Comparison of ENCODE assay signal across 24 cellular contexts in the genomic region with DNA sequence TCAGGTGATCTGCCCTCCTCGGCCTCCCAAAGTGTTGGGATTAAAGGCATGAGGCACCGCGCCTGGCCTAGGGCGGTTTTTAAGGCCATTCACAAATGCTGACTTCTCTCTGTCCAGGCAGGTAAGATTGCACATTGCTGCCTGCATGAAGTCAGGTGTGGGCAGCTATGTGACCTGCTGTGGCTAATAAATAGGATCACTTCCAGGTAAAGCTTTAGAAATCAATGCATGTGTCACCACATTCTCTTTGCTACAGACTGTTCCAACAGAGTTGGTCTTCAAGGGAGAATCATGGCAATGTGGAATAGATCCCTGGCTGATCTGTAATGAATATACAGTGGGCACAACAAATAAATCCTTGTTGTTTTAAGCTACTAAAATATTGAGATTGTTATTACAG.
DNase-seq lines count a peak whose midpoint lies in the region; ATAC-seq, FAIRE-seq and TF ChIP-seq lines count a peak whose summit lies in the region.
"Had no signal": no experiment of that assay in that cellular context is flagged by ENCODE, and none has a peak within 500 bp of the region (broad histone marks: within the 10 kb centered on the region; RNA-seq: fewer than 3 reads in every experiment).

No MANE protein-coding gene starts in this region.

- H3K4me3 ChIP-seq in mammary epithelial cell (replicated peaks in 1 of 3; ENCODE audit: insufficient read depth in 1 of 3, low read depth in 2 of 3, low read length in 3 of 3) (no peak overlapping the region), breast epithelium (no peak overlapping the region), neural cell (ENCODE audit: low read length) (no peak overlapping the region)
- H3K4me3 ChIP-seq: BLaER1, GM23248 had no signal

- TF ChIP-seq EP300 in neural cell (conservative IDR thresholded peaks at IDR 0.05; ENCODE audit: poor library complexity, severe bottlenecking), result no peak

- H3K9me3 ChIP-seq in mammary epithelial cell (replicated peaks; ENCODE audit: insufficient read depth, low read length), result no peaks in the 10 kb centered on the region
- H3K9me3 ChIP-seq in breast epithelium, result no peaks in the 10 kb centered on the region
- H3K9me3 ChIP-seq in neural cell (ENCODE audit: low read length), result no peaks in the 10 kb centered on the region
- H3K9me3 ChIP-seq: Caco-2 had no signal

- WGBS in mammary epithelial cell (ENCODE audit: low coverage, missing lambda C conversion rate), result 61% methylated on average over 4 of the region's 4 CpGs

- H3K36me3 ChIP-seq in mammary epithelial cell (ENCODE audit: insufficient read depth, low read length), result no peaks in the 10 kb centered on the region
- H3K36me3 ChIP-seq in breast epithelium, result no peaks in the 10 kb centered on the region
- H3K36me3 ChIP-seq in neural cell (ENCODE audit: insufficient read depth, low read length), result no peaks in the 10 kb centered on the region
- H3K36me3 ChIP-seq: BLaER1 had no signal

- H3K27me3 ChIP-seq in mammary epithelial cell (ENCODE audit: insufficient read depth, low read length), result no peaks in the 10 kb centered on the region
- no peaks in the 10 kb centered on the region for H3K27me3 ChIP-seq in breast epithelium
- no peaks in the 10 kb centered on the region for H3K27me3 ChIP-seq in neural cell (ENCODE audit: insufficient read depth, low read depth, low read length)
- H3K27me3 ChIP-seq: BLaER1 had no signal

- TF ChIP-seq CTCF in mammary epithelial cell (conservative IDR thresholded peaks at IDR 0.05 in 1 of 2, IDR thresholded peaks at IDR 0.05 in 1 of 2; ENCODE audit: extremely low read depth in 1 of 2, insufficient read depth in 1 of 2, low read depth in 1 of 2, low read length in 2 of 2) (no peak), breast epithelium (IDR thresholded peaks at IDR 0.05) (no peak), neural cell (IDR thresholded peaks at IDR 0.05; ENCODE audit: poor library complexity, severe bottlenecking) (no peak)

- no TSS peak for BruUV-seq in mammary epithelial cell (replicated peaks; lab: Mats Ljungman, UMichigan)

- CTCF ChIA-PET in mammary epithelial cell (lab: Charles Lee; ENCODE audit: low non-redundant PET), result no interaction called here

- H3K9me2 ChIP-seq in neural cell (ENCODE audit: insufficient read depth, low read length), result no peaks in the 10 kb centered on the region

- H3K9ac ChIP-seq in mammary epithelial cell (ENCODE audit: insufficient read depth, low read length), result no peak overlapping the region
- no peak overlapping the region for H3K9ac ChIP-seq in neural cell (ENCODE audit: low read length)
- H3K9ac ChIP-seq: BLaER1, GM23248 had no signal

- in situ Hi-C loops in mammary epithelial cell (cut with MboI; ENCODE audit: low sequenced_read_pairs in 2 of 2), result no loop called here

- ATAC-seq in esophagus mucosa (peak; percentile 48), GM18517 (IDR thresholded peaks at IDR 0.05; ENCODE audit: unreplicated experiment) (no peak)
- ATAC-seq: CD8-positive, alpha-beta T cell had no signal

- TF ChIP-seq POLR2A in breast epithelium (IDR thresholded peaks at IDR 0.05), result no peak

- no peak overlapping the region for H3K27ac ChIP-seq in mammary epithelial cell (ENCODE audit: insufficient read depth, low read depth, low read length)
- H3K27ac ChIP-seq in breast epithelium, result no peak overlapping the region
- H3K27ac ChIP-seq in neural cell (ENCODE audit: low read length), result no peak overlapping the region
- H3K27ac ChIP-seq: 22Rv1, BLaER1, C4-2B, GM23248 had no signal

- no peak for TF ChIP-seq RAD21 in neural cell (conservative IDR thresholded peaks at IDR 0.05)

- H3F3A ChIP-seq in neural cell (ENCODE audit: insufficient read depth, low read length, poor library complexity, severe bottlenecking), result no peaks in the 10 kb centered on the region

- dilution Hi-C loops in mammary epithelial cell (cut with HindIII; ENCODE audit: low sequenced_read_pairs), result no loop called here

- H3K4me1 ChIP-seq in mammary epithelial cell (ENCODE audit: insufficient read depth, low read length), result no peaks in the 10 kb centered on the region
- H3K4me1 ChIP-seq in breast epithelium, result no peaks in the 10 kb centered on the region
- H3K4me1 ChIP-seq: BLaER1, Caco-2 had no signal

- H3K4me2 ChIP-seq in mammary epithelial cell (ENCODE audit: insufficient read depth, low read depth, low read length) (no peak overlapping the region), neural cell (ENCODE audit: low read length) (no peak overlapping the region)
- H3K4me2 ChIP-seq: BLaER1 had no signal

- intact Hi-C loops in mammary epithelial cell (cut with micrococcal nuclease), result no loop called here
- intact Hi-C loops in breast epithelium (cut with DNase I; ENCODE audit: low total_unique reads), result no loop called here

- FAIRE-seq in urothelium cell line (lab: Jason Lieb, UNC), result peak; percentile 97
- FAIRE-seq: A204.1, G401.6, GM12892, GM19239, H1 had no signal

- no peaks in the 10 kb centered on the region for H4K20me1 ChIP-seq in mammary epithelial cell (ENCODE audit: insufficient read depth, low read length)
- H4K20me1 ChIP-seq in neural cell (ENCODE audit: insufficient read depth), result no peaks in the 10 kb centered on the region
- H4K20me1 ChIP-seq: BLaER1 had no signal

- H3K79me2 ChIP-seq in mammary epithelial cell (ENCODE audit: insufficient read depth, low read length) (no peaks in the 10 kb centered on the region), neural cell (replicated peaks; ENCODE audit: insufficient read depth, low read length) (no peaks in the 10 kb centered on the region)

- H2AFZ ChIP-seq in mammary epithelial cell (ENCODE audit: low read depth, low read length) (no peak overlapping the region), neural cell (ENCODE audit: low read depth, low read length) (no peak overlapping the region)
- H2AFZ ChIP-seq: GM23248 had no signal

- peak; percentile 24 for DNase-seq in mammary epithelial cell
- DNase-seq in breast epithelium (ENCODE audit: low spot score in 2 of 2), result no peak
- DNase-seq in urothelium cell line (ENCODE audit: low spot score), result no peak
- DNase-seq in dermis blood vessel endothelial cell, result no peak
- DNase-seq in stimulated activated CD4-positive, alpha-beta T cell treated with anti-CD3 and anti-CD28 coated beads, Interleukin-4, amount 100 ng/mL, for 4 hours, result no peak
- DNase-seq: Caco-2; CD4-positive, CD25-positive, alpha-beta regulatory T cell; CD8-positive, alpha-beta T cell; DMS153; DND-41; GM23248; H7; HCEC 1CT had no signal

TF ChIP-seq in neural cell, 6 proteins besides CTCF, POLR2A, EP300 and RAD21:
- no peak for TF ChIP-seq MXI1 (conservative IDR thresholded peaks at IDR 0.05; ENCODE audit: poor library complexity, severe bottlenecking)
- TF ChIP-seq POLR2AphosphoS5 (IDR thresholded peaks at IDR 0.05), result peak; percentile 85
- TF ChIP-seq, protein P1, sequence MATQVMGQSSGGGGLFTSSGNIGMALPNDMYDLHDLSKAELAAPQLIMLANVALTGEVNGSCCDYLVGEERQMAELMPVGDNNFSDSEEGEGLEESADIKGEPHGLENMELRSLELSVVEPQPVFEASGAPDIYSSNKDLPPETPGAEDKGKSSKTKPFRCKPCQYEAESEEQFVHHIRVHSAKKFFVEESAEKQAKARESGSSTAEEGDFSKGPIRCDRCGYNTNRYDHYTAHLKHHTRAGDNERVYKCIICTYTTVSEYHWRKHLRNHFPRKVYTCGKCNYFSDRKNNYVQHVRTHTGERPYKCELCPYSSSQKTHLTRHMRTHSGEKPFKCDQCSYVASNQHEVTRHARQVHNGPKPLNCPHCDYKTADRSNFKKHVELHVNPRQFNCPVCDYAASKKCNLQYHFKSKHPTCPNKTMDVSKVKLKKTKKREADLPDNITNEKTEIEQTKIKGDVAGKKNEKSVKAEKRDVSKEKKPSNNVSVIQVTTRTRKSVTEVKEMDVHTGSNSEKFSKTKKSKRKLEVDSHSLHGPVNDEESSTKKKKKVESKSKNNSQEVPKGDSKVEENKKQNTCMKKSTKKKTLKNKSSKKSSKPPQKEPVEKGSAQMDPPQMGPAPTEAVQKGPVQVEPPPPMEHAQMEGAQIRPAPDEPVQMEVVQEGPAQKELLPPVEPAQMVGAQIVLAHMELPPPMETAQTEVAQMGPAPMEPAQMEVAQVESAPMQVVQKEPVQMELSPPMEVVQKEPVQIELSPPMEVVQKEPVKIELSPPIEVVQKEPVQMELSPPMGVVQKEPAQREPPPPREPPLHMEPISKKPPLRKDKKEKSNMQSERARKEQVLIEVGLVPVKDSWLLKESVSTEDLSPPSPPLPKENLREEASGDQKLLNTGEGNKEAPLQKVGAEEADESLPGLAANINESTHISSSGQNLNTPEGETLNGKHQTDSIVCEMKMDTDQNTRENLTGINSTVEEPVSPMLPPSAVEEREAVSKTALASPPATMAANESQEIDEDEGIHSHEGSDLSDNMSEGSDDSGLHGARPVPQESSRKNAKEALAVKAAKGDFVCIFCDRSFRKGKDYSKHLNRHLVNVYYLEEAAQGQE (IDR thresholded peaks at IDR 0.05; ENCODE audit: borderline replicate concordance), result no peak
- no peak for TF ChIP-seq EZH2 (IDR thresholded peaks at IDR 0.05; ENCODE audit: borderline replicate concordance, insufficient read depth, low read length, poor library complexity, severe bottlenecking)
- no peak for TF ChIP-seq SMC3 (conservative IDR thresholded peaks at IDR 0.05; ENCODE audit: poor library complexity)
- no peak for TF ChIP-seq TAF1 (IDR thresholded peaks at IDR 0.05; ENCODE audit: low read depth)
